In the genomic region with DNA sequence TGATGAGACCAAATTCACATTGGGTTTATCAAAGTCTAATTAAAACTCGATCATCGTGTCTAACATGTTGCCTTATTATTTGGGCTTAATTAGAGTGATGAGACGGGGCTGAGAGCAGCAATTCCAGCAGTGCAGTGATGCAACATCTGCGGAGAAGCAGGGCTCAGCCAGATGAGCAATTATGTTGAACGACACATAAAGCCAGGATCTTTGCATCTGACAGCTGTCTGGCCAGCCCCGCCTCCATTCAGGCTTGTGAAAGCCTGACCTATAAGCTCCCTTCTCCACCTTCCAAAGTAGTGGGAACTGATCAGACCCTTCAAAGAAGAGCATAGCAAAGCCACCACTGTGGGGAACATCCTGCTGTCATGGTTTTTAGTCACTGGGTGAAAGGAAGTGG, we compare ENCODE assay signal across 15 cellular contexts.
A peak's percentile ranks its signal among the peaks of the same experiment; 100 is the strongest.
DNase-seq lines count a peak whose midpoint lies in the region; TF ChIP-seq lines count a peak whose summit lies in the region.
"Had no signal": no experiment of that assay in that cellular context is flagged by ENCODE, and none has a peak within 500 bp of the region (broad histone marks: within the 10 kb centered on the region; RNA-seq: fewer than 3 reads in every experiment).

No MANE protein-coding gene starts in this region.

- WGBS in esophagus muscularis mucosa: 71% methylated on average over 6 of the region's 6 CpGs

- no peak for TF ChIP-seq CTCF in esophagus muscularis mucosa (IDR thresholded peaks at IDR 0.05)
- no peak for TF ChIP-seq CTCF in uterus (IDR thresholded peaks at IDR 0.05)

- TF ChIP-seq EP300 in esophagus muscularis mucosa (IDR thresholded peaks at IDR 0.05): no peak

- intact Hi-C loops in esophagus muscularis mucosa (cut with DNase I) (no loop called here), uterus (cut with DNase I; ENCODE audit: low total_unique reads) (no loop called here)

- H3K36me3 ChIP-seq in esophagus muscularis mucosa: no peaks in the 10 kb centered on the region
- no peaks in the 10 kb centered on the region for H3K36me3 ChIP-seq in uterus
- H3K36me3 ChIP-seq: HAP-1 had no signal

- no peaks in the 10 kb centered on the region for H3K4me1 ChIP-seq in esophagus muscularis mucosa
- no peaks in the 10 kb centered on the region for H3K4me1 ChIP-seq in uterus
- H3K4me1 ChIP-seq: HAP-1 had no signal

- peak; percentile 85 for DNase-seq in NCI-H82 (lab: John Stamatoyannopoulos, UW)
- no peak for DNase-seq in NCI-H82 treated with DMSO at 0.1 percent for 48 hours (lab: John Stamatoyannopoulos, UW; ENCODE audit: unreplicated experiment)
- peak; percentile 2 for DNase-seq in NCI-H2227 treated with DMSO at 0.1 percent for 48 hours (lab: John Stamatoyannopoulos, UW)
- DNase-seq in esophagus muscularis mucosa (ENCODE audit: extremely low spot score): peak; percentile 82
- DNase-seq in DMS153 treated with DMSO at 0.1 percent for 48 hours (lab: John Stamatoyannopoulos, UW; ENCODE audit: unreplicated experiment): no peak
- DNase-seq in uterus: no peak
- no peak for DNase-seq in GOT3 (lab: John Stamatoyannopoulos, UW)
- DNase-seq: ACHN; C1 segment of cervical spinal cord; CD4-positive, alpha-beta T cell; DMS79 treated with DMSO at 0.1 percent for 48 hours; EL; HFFc6 had no signal

- TF ChIP-seq POLR2A in esophagus muscularis mucosa (IDR thresholded peaks at IDR 0.05; ENCODE audit: low read depth) (no peak), uterus (IDR thresholded peaks at IDR 0.05) (no peak)

- H3K27ac ChIP-seq in esophagus muscularis mucosa (replicated peaks in 1 of 4): no peak overlapping the region
- no peak overlapping the region for H3K27ac ChIP-seq in uterus

- H3K9me3 ChIP-seq in esophagus muscularis mucosa: no peaks in the 10 kb centered on the region
- H3K9me3 ChIP-seq in uterus: no peaks in the 10 kb centered on the region
- H3K9me3 ChIP-seq: HAP-1 had no signal

- H3K4me3 ChIP-seq in esophagus muscularis mucosa (no peak overlapping the region), uterus (no peak overlapping the region)
- H3K4me3 ChIP-seq: GM23338, HAP-1 had no signal

- H3K27me3 ChIP-seq in esophagus muscularis mucosa (peaks cover 0 to 24% (median 0%) of the 10 kb centered on the region in 4 donors), uterus (no peaks in the 10 kb centered on the region)

Comparison
In these comparisons a context has a peak if more than half of its experiments do, and no peak if none do; other contexts are left out.
1. DNase-seq: peak in NCI-H82 (single experiment), NCI-H2227 treated with DMSO at 0.1 percent for 48 hours (single experiment) and esophagus muscularis mucosa (single experiment); none in NCI-H82 treated with DMSO at 0.1 percent for 48 hours (single experiment), DMS153 treated with DMSO at 0.1 percent for 48 hours (single experiment), uterus (0 of 2) and GOT3 (single experiment).